ENCODE assay signal across 2 cellular contexts in the genomic region with DNA sequence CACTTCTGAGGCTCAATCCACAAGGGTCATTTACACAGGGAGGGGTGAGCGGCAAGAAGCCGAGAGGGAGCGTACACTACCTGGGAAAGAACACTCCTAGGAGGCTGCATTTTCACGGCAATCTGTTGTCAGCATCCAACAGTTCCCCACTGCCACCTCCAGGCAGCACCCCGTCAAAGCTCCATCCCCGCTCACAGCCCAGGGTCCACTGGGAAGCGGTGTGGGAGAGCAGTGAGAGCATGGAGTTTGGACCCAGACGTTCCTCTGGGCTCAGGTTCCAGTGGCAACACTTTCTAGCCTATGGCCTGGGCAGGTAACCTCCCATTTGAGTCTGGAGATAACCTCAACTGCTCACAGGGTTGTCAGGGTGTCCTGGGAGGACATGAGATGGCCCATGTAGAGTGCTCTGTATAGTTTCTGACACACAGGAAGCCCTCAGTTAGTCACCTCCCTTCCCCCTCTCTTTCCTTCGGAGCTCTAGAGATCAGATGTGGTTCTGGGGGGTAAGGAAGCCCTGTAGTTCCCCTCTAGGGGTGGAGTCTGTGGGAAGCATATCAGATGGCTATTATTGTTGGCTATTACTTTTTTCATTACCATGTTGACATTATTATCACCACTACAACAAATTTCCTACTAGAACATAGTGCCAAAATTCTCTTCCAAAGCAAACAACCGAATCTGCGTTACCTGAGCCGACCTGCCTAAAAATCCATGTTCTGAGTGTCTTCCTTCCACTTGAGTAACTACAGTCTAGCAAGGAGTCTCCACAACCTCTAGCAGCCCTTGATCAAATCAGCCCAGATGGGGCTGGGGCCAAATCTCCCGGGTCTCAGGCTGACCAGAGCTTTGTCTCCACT.
TF ChIP-seq lines count a peak whose summit lies in the region.

No MANE protein-coding gene starts in this region.

TF ChIP-seq in WTC11, 78 proteins besides CTCF, POLR2A, EP300 and RAD21 (continued from another document):
- TF ChIP-seq FOXP4 (CRISPR knock-in tag; IDR thresholded peaks at IDR 0.05) (no peak), GRHL2 (CRISPR knock-in tag; IDR thresholded peaks at IDR 0.05; ENCODE audit: insufficient replicate concordance, severe bottlenecking) (no peak), ATF1 (CRISPR knock-in tag; IDR thresholded peaks at IDR 0.05) (no peak)
- TF ChIP-seq, protein P1, sequence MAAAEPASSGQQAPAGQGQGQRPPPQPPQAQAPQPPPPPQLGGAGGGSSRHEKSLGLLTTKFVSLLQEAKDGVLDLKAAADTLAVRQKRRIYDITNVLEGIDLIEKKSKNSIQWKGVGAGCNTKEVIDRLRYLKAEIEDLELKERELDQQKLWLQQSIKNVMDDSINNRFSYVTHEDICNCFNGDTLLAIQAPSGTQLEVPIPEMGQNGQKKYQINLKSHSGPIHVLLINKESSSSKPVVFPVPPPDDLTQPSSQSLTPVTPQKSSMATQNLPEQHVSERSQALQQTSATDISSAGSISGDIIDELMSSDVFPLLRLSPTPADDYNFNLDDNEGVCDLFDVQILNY (CRISPR knock-in tag; IDR thresholded peaks at IDR 0.05) = no peak

TF ChIP-seq in HepG2, 621 proteins besides CTCF, POLR2A, EP300 and RAD21 (continued from another document and continues in another):
- TF ChIP-seq ARID5B (CRISPR knock-in tag; IDR thresholded peaks at IDR 0.05) (no peak), HDAC1 (CRISPR knock-in tag; IDR thresholded peaks at IDR 0.05) (no peak), ZNF354B (CRISPR knock-in tag; IDR thresholded peaks at IDR 0.05) (no peak), MXD3 (CRISPR knock-in tag; IDR thresholded peaks at IDR 0.05) (no peak), ZNF564 (CRISPR knock-in tag; IDR thresholded peaks at IDR 0.05) (no peak), ZNF652 (CRISPR knock-in tag; IDR thresholded peaks at IDR 0.05; ENCODE audit: borderline replicate concordance, low read depth) (no peak), ZBTB7A (CRISPR knock-in tag; IDR thresholded peaks at IDR 0.05) (no peak), NR0B2 (CRISPR knock-in tag; IDR thresholded peaks at IDR 0.05) (no peak), ZNF569 (CRISPR knock-in tag; IDR thresholded peaks at IDR 0.05; ENCODE audit: borderline replicate concordance) (no peak), ZFP37 (CRISPR knock-in tag; IDR thresholded peaks at IDR 0.05; ENCODE audit: borderline replicate concordance) (no peak), ZBTB10 (CRISPR knock-in tag; IDR thresholded peaks at IDR 0.05; ENCODE audit: borderline replicate concordance) (no peak), CHCHD3 (CRISPR knock-in tag; IDR thresholded peaks at IDR 0.05) (no peak), PHF21A (CRISPR knock-in tag; IDR thresholded peaks at IDR 0.05) (0 out of 2 replicates have a peak, but pooled peaks have one; percentile 30), ZNF547 (CRISPR knock-in tag; IDR thresholded peaks at IDR 0.05) (no peak), ZNF510 (CRISPR knock-in tag; IDR thresholded peaks at IDR 0.05; ENCODE audit: low read depth) (no peak), DBP (CRISPR knock-in tag; IDR thresholded peaks at IDR 0.05; ENCODE audit: not compliant biosample characterization) (no peak), ZNF720 (CRISPR knock-in tag; IDR thresholded peaks at IDR 0.05) (no peak), MED1 (CRISPR knock-in tag; IDR thresholded peaks at IDR 0.05) (peak; percentile 9; the same call in 1 of the 2 replicates), MXI1 (IDR thresholded peaks at IDR 0.05; ENCODE audit: borderline replicate concordance, low read depth, low read length) (no peak), TP53 (CRISPR knock-in tag; conservative IDR thresholded peaks at IDR 0.05) (no peak), SP4 (CRISPR knock-in tag; IDR thresholded peaks at IDR 0.05) (no peak), ETV6 (CRISPR knock-in tag; conservative IDR thresholded peaks at IDR 0.05) (no peak), PLSCR1 (CRISPR knock-in tag; IDR thresholded peaks at IDR 0.05; ENCODE audit: borderline replicate concordance) (no peak), MTA3 (CRISPR knock-in tag; IDR thresholded peaks at IDR 0.05) (no peak), PAF1 (CRISPR knock-in tag; IDR thresholded peaks at IDR 0.05) (no peak), ZNF484 (CRISPR knock-in tag; IDR thresholded peaks at IDR 0.05; ENCODE audit: borderline replicate concordance, low read depth) (no peak), ZNF431 (CRISPR knock-in tag; IDR thresholded peaks at IDR 0.05; ENCODE audit: borderline replicate concordance, low read depth) (no peak), NFYB (CRISPR knock-in tag; IDR thresholded peaks at IDR 0.05) (no peak), NFE2L2 (IDR thresholded peaks at IDR 0.05; ENCODE audit: low read length) (no peak), ZNF441 (CRISPR knock-in tag; IDR thresholded peaks at IDR 0.05; ENCODE audit: borderline replicate concordance) (peak; percentile 33; the same call in 1 of the 2 replicates), ZNF280D (CRISPR knock-in tag; IDR thresholded peaks at IDR 0.05) (no peak), TOPORS (CRISPR knock-in tag; IDR thresholded peaks at IDR 0.05) (no peak)
- TF ChIP-seq, protein P2, sequence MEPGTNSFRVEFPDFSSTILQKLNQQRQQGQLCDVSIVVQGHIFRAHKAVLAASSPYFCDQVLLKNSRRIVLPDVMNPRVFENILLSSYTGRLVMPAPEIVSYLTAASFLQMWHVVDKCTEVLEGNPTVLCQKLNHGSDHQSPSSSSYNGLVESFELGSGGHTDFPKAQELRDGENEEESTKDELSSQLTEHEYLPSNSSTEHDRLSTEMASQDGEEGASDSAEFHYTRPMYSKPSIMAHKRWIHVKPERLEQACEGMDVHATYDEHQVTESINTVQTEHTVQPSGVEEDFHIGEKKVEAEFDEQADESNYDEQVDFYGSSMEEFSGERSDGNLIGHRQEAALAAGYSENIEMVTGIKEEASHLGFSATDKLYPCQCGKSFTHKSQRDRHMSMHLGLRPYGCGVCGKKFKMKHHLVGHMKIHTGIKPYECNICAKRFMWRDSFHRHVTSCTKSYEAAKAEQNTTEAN (CRISPR knock-in tag; conservative IDR thresholded peaks at IDR 0.05) = no peak
- TF ChIP-seq, protein P3, sequence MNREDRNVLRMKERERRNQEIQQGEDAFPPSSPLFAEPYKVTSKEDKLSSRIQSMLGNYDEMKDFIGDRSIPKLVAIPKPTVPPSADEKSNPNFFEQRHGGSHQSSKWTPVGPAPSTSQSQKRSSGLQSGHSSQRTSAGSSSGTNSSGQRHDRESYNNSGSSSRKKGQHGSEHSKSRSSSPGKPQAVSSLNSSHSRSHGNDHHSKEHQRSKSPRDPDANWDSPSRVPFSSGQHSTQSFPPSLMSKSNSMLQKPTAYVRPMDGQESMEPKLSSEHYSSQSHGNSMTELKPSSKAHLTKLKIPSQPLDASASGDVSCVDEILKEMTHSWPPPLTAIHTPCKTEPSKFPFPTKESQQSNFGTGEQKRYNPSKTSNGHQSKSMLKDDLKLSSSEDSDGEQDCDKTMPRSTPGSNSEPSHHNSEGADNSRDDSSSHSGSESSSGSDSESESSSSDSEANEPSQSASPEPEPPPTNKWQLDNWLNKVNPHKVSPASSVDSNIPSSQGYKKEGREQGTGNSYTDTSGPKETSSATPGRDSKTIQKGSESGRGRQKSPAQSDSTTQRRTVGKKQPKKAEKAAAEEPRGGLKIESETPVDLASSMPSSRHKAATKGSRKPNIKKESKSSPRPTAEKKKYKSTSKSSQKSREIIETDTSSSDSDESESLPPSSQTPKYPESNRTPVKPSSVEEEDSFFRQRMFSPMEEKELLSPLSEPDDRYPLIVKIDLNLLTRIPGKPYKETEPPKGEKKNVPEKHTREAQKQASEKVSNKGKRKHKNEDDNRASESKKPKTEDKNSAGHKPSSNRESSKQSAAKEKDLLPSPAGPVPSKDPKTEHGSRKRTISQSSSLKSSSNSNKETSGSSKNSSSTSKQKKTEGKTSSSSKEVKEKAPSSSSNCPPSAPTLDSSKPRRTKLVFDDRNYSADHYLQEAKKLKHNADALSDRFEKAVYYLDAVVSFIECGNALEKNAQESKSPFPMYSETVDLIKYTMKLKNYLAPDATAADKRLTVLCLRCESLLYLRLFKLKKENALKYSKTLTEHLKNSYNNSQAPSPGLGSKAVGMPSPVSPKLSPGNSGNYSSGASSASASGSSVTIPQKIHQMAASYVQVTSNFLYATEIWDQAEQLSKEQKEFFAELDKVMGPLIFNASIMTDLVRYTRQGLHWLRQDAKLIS (CRISPR knock-in tag; IDR thresholded peaks at IDR 0.05) = no peak
- TF ChIP-seq, protein P4, sequence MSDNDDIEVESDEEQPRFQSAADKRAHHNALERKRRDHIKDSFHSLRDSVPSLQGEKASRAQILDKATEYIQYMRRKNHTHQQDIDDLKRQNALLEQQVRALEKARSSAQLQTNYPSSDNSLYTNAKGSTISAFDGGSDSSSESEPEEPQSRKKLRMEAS (IDR thresholded peaks at IDR 0.05) = 0 out of 2 replicates have a peak, but pooled peaks have one; percentile 16
